ENCODE assay signal across 14 cellular contexts in the genomic region with DNA sequence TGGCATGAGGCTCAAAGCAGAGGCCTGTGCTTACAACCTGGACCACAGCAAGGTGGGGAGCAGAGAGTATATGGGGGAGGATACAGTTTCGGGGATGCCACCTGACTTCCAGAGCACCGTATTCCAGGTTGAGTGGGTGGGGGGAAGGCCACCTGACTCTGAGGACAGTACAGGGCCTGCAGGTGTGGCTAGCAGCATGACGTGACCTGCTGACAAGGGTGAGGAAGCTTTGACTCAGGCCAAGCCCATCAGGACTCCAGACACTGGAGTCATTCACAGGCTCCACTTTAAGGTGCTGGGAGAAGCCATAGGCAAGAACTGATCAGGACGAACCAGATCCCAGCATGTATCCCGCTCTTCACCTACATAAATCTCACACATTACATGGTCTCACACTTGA. TPM values are rescaled to one million over a fixed set of nuclear protein-coding genes. Genes with fewer than 3 reads are reported as not detected.
DNase-seq lines count a peak whose midpoint lies in the region; ATAC-seq and TF ChIP-seq lines count a peak whose summit lies in the region.
"Had no signal": no experiment of that assay in that cellular context is flagged by ENCODE, and none has a peak within 500 bp of the region (broad histone marks: within the 10 kb centered on the region; RNA-seq: fewer than 3 reads in every experiment).

No MANE protein-coding gene starts in this region.

- intact Hi-C loops in CD4-positive, alpha-beta T cell (cut with DNase I, micrococcal nuclease): no loop called here
- intact Hi-C loops in A673 (cut with micrococcal nuclease; ENCODE audit: unreplicated experiment): no loop called here

- DNase-seq in DND-41: no peak
- peak; percentile 80 for DNase-seq in RWPE1 (ENCODE audit: low spot score)
- DNase-seq in epithelial cell of prostate (ENCODE audit: low read depth, low spot score): peak; percentile 95
- DNase-seq in effector CD8-positive, alpha-beta T cell (lab: John Stamatoyannopoulos, UW): no peak
- DNase-seq in CD4-positive, alpha-beta T cell: no peak
- no peak for DNase-seq in T1000 (lab: John Stamatoyannopoulos, UW)
- DNase-seq in A673 (ENCODE audit: low spot score): no peak
- DNase-seq: Karpas-422; NCI-H1694 treated with DMSO at 0.1 percent for 48 hours; stimulated activated CD4-positive, alpha-beta T cell treated with anti-CD3 and anti-CD28 coated beads, Interleukin-4, amount 100 ng/mL, for 24 hours; stimulated activated naive CD4-positive, alpha-beta T cell treated with Interleukin-2 at 50 U/mL for 16 hours had no signal

- H3K4me1 ChIP-seq in DND-41 (ENCODE audit: insufficient read depth, low read length): no peaks in the 10 kb centered on the region
- peaks cover 35% of the 10 kb centered on the region for H3K4me1 ChIP-seq in skeletal muscle satellite cell (ENCODE audit: control insufficient read depth, insufficient read depth, low read length)
- H3K4me1 ChIP-seq in A673 (ENCODE audit: insufficient read depth, low read length, poor library complexity, severe bottlenecking): peaks cover 29% of the 10 kb centered on the region
- H3K4me1 ChIP-seq: prostate gland had no signal

- peaks cover 83% of the 10 kb centered on the region for H3K36me3 ChIP-seq in DND-41 (ENCODE audit: insufficient read depth, low read length)
- H3K36me3 ChIP-seq in skeletal muscle satellite cell (ENCODE audit: insufficient read depth, low read length): peaks cover 62% of the 10 kb centered on the region
- no peaks in the 10 kb centered on the region for H3K36me3 ChIP-seq in A673 (ENCODE audit: insufficient read depth, low read length, poor library complexity, severe bottlenecking)
- H3K36me3 ChIP-seq: prostate gland had no signal

- H3K4me1 Mint-ChIP-seq in CD4-positive, alpha-beta T cell (ENCODE audit: low read depth): peaks cover 29% of the 10 kb centered on the region

- TF ChIP-seq CTCF in DND-41 (IDR thresholded peaks at IDR 0.05; ENCODE audit: borderline replicate concordance, extremely low read depth, low read length, poor library complexity, severe bottlenecking): no peak
- no peak for TF ChIP-seq CTCF in RWPE1 (conservative IDR thresholded peaks at IDR 0.05; ENCODE audit: low read depth)
- TF ChIP-seq CTCF in CD4-positive, alpha-beta T cell (IDR thresholded peaks at IDR 0.05): no peak
- TF ChIP-seq CTCF in A673 (conservative IDR thresholded peaks at IDR 0.05; ENCODE audit: low read depth, low read length): no peak

- no peaks in the 10 kb centered on the region for H4K20me1 ChIP-seq in DND-41 (ENCODE audit: insufficient read depth, low read length)

- no peaks in the 10 kb centered on the region for H3K9me3 Mint-ChIP-seq in CD4-positive, alpha-beta T cell
- H3K9me3 Mint-ChIP-seq: CD14-positive monocyte had no signal

- no peak overlapping the region for H2AFZ ChIP-seq in DND-41 (ENCODE audit: low read depth, low read length)

- POLR2A ChIA-PET in RWPE1 (lab: Yijun Ruan, JAX; ENCODE audit: low non-redundant PET): interaction anchor here (0.7 kb wide), 1 partner anchor 244 kb away, joined by 4 read pairs; no protein-coding TSS in a partner anchor
- POLR2A ChIA-PET in CD4-positive, alpha-beta T cell (lab: Charles Lee): no interaction called here
- POLR2A ChIA-PET in A673 (lab: Charles Lee; ENCODE audit: low non-redundant PET): interaction anchor here (0.7 kb wide), 1 partner anchor 78 kb away, joined by 3 read pairs; no protein-coding TSS in a partner anchor

- no peak overlapping the region for H3K9ac ChIP-seq in DND-41 (ENCODE audit: low read depth, low read length)
- peak overlapping the region; percentile 23 for H3K9ac ChIP-seq in skeletal muscle satellite cell (ENCODE audit: low read depth, low read length)

- H3K27me3 ChIP-seq in DND-41 (ENCODE audit: insufficient read depth, low read length, poor library complexity): no peaks in the 10 kb centered on the region
- H3K27me3 ChIP-seq in skeletal muscle satellite cell (ENCODE audit: control insufficient read depth, insufficient read depth, low read length): no peaks in the 10 kb centered on the region
- H3K27me3 ChIP-seq in CD4-positive, alpha-beta T cell (ENCODE audit: control insufficient read depth, insufficient read depth, low read length): no peaks in the 10 kb centered on the region
- no peaks in the 10 kb centered on the region for H3K27me3 ChIP-seq in A673 (replicated peaks; ENCODE audit: insufficient read depth, low read depth, low read length, poor library complexity)

- H3K27ac Mint-ChIP-seq in CD4-positive, alpha-beta T cell: no peak overlapping the region

- peak overlapping the region; percentile 45; the same call in 1 of the 2 replicates for H3K27ac ChIP-seq in DND-41 (ENCODE audit: low read length)
- peak overlapping the region; percentile 96 for H3K27ac ChIP-seq in RWPE1
- peak overlapping the region; percentile 99 for H3K27ac ChIP-seq in epithelial cell of prostate
- H3K27ac ChIP-seq in CD4-positive, alpha-beta T cell (ENCODE audit: low read depth, low read length): no peak overlapping the region
- H3K27ac ChIP-seq in A673 (ENCODE audit: low read depth, low read length, poor library complexity, severe bottlenecking): no peak overlapping the region
- H3K27ac ChIP-seq: prostate gland had no signal

- no peaks in the 10 kb centered on the region for H3K79me2 ChIP-seq in DND-41 (ENCODE audit: insufficient read depth, low read length)

- no peaks in the 10 kb centered on the region for H3K27me3 Mint-ChIP-seq in CD4-positive, alpha-beta T cell

- H3K9me3 ChIP-seq in DND-41 (ENCODE audit: insufficient read depth, low read length, severe bottlenecking) (no peaks in the 10 kb centered on the region), skeletal muscle satellite cell (replicated peaks; ENCODE audit: low read length) (no peaks in the 10 kb centered on the region), A673 (ENCODE audit: low read depth, low read length, poor library complexity, severe bottlenecking) (no peaks in the 10 kb centered on the region)
- no peaks in the 10 kb centered on the region for H3K9me3 ChIP-seq in CD4-positive, alpha-beta T cell (ENCODE audit: control insufficient read depth, low read length)
- H3K9me3 ChIP-seq: prostate gland had no signal

- no TSS peak for BruUV-seq in A673 (replicated peaks; lab: Mats Ljungman, UMichigan)

- H3K4me3 Mint-ChIP-seq in CD4-positive, alpha-beta T cell: no peak overlapping the region
- H3K4me3 Mint-ChIP-seq: CD14-positive monocyte had no signal

- no peak overlapping the region for H3K4me2 ChIP-seq in DND-41 (ENCODE audit: insufficient read depth, low read length)
- peak overlapping the region; percentile 16 for H3K4me2 ChIP-seq in skeletal muscle satellite cell (ENCODE audit: low read length)

- no peak overlapping the region for H3K4me3 ChIP-seq in DND-41 (ENCODE audit: low read depth in 1 of 2, low read length in 2 of 2)
- H3K4me3 ChIP-seq in skeletal muscle satellite cell (ENCODE audit: low read length): no peak overlapping the region
- no peak overlapping the region for H3K4me3 ChIP-seq in A673 (ENCODE audit: low read depth, low read length, poor library complexity, severe bottlenecking)
- H3K4me3 ChIP-seq: prostate gland had no signal

- no peak for ATAC-seq in DND-41 (ENCODE audit: insufficient read depth, low read depth)
- no peak for ATAC-seq in CD4-positive, alpha-beta T cell (ENCODE audit: poor library complexity)

- CTCF ChIA-PET in RWPE1 (lab: Yijun Ruan, JAX): interaction anchor here (0.7 kb wide), 1 partner anchor 59 kb away, joined by 4 read pairs; no protein-coding TSS in a partner anchor
- CTCF ChIA-PET in CD4-positive, alpha-beta T cell (lab: Charles Lee): no interaction called here
- CTCF ChIA-PET in A673 (lab: Charles Lee): no interaction called here

- peaks cover 85% of the 10 kb centered on the region for H3K36me3 Mint-ChIP-seq in CD4-positive, alpha-beta T cell (ENCODE audit: low read depth)

RNA-seq across cellular contexts. Expression of a gene that starts 34.6 kb away (rescaled TPM):
- 1.1 TPM in 1 of 2 replicates, not detected in the other for total RNA-seq in skeletal muscle satellite cell (2012; rRNA removed)
- 1 to 10 TPM in 1 of 2 experiments, under 1 TPM in 1; 0.70 to 1.3 TPM for total RNA-seq in CD4-positive, alpha-beta T cell
- total RNA-seq in A673 (2021): not detected in 2 replicates

Comparison
In these comparisons a context has a peak if more than half of its experiments do, and no peak if none do; other contexts are left out.
1. DNase-seq: peak in RWPE1 (single experiment) and epithelial cell of prostate (single experiment); none in DND-41 (single experiment), effector CD8-positive, alpha-beta T cell (single experiment), CD4-positive, alpha-beta T cell (0 of 10), T1000 (single experiment) and A673 (single experiment).
2. H3K27ac ChIP-seq: peak in DND-41 (single experiment), RWPE1 (single experiment) and epithelial cell of prostate (single experiment); none in CD4-positive, alpha-beta T cell (single experiment) and A673 (single experiment).